ENCODE assay signal across 9 cellular contexts in genomic region chr5:150758534-150759333, GRCh38. TPM values are rescaled to one million over a fixed set of nuclear protein-coding genes. Genes with fewer than 3 reads are reported as not detected.
DNase-seq lines count a peak whose midpoint lies in the region; ATAC-seq and TF ChIP-seq lines count a peak whose summit lies in the region.
"Had no signal": no experiment of that assay in that cellular context is flagged by ENCODE, and none has a peak within 500 bp of the region (broad histone marks: within the 10 kb centered on the region; RNA-seq: fewer than 3 reads in every experiment).

Gene DCTN4, minus strand, starts transcription at chr5:150759017. Its CDS starts 24 bp downstream, at chr5:150758993.

- H3K9me3 Mint-ChIP-seq in activated B cell treated with CpG ODN at 0.5 μM for 24 hours (no peaks in the 10 kb centered on the region), immature natural killer cell (no peaks in the 10 kb centered on the region)
- H3K9me3 Mint-ChIP-seq: activated naive CD4-positive, alpha-beta T cell treated with anti-CD3 and anti-CD28 coated beads, Interleukin-2, amount 50 U/mL, for 24 hours had no signal

- ATAC-seq in GM19025 (IDR thresholded peaks at IDR 0.05; ENCODE audit: low read depth, unreplicated experiment), result peak; percentile 95
- peak; percentile 95 for ATAC-seq in HG03280 (IDR thresholded peaks at IDR 0.05; ENCODE audit: unreplicated experiment)
- ATAC-seq in activated B cell treated with CpG ODN at 0.5 μM for 24 hours (ENCODE audit: low read depth), result peak; percentile 93

- H3K27me3 Mint-ChIP-seq in activated B cell treated with CpG ODN at 0.5 μM for 24 hours, result peaks cover 9% of the 10 kb centered on the region
- H3K27me3 Mint-ChIP-seq in immature natural killer cell (ENCODE audit: low read depth in 3 of 3), result peaks cover 0 to 2% (median 1%) of the 10 kb centered on the region in 3 donors
- H3K27me3 Mint-ChIP-seq: activated naive CD4-positive, alpha-beta T cell treated with anti-CD3 and anti-CD28 coated beads, Interleukin-2, amount 50 U/mL, for 24 hours had no signal

- H3K4me3 Mint-ChIP-seq in activated B cell treated with CpG ODN at 0.5 μM for 24 hours, result no peak within 1 kb of the TSS
- no peak within 1 kb of the TSS for H3K4me3 Mint-ChIP-seq in immature natural killer cell
- H3K4me3 Mint-ChIP-seq: activated naive CD4-positive, alpha-beta T cell treated with anti-CD3 and anti-CD28 coated beads, Interleukin-2, amount 50 U/mL, for 24 hours had no signal

- TF ChIP-seq CTCF in AG09319 (IDR thresholded peaks at IDR 0.05; ENCODE audit: low read depth, low read length), result no peak
- TF ChIP-seq CTCF in activated B cell treated with CpG ODN at 0.5 μM for 24 hours (IDR thresholded peaks at IDR 0.05), result no peak

- H3K27ac Mint-ChIP-seq in activated B cell treated with CpG ODN at 0.5 μM for 24 hours (no peak within 1 kb of the TSS), immature natural killer cell (no peak within 1 kb of the TSS)

- DNase-seq in AG09319 (ENCODE audit: extremely low read depth, low read depth) (peak; percentile 98), NCI-H345 (lab: John Stamatoyannopoulos, UW) (peak; percentile 99), activated B cell treated with CpG ODN at 0.5 μM for 24 hours (peak; percentile 87), immature natural killer cell (peak; percentile 95 to 96 (median 96)), smooth muscle cell of the brain vasculature (ENCODE audit: low read depth, low spot score) (peak; percentile 96)
- DNase-seq in central memory CD4-positive, alpha-beta T cell, result peak; percentile 94

- intact Hi-C loops in activated B cell treated with CpG ODN at 0.5 μM for 24 hours (cut with micrococcal nuclease), result loop anchor here (1.0 to 5.0 kb wide), 6 partner anchors 22 to 1014 kb away; partner anchors contain the start of genes G3BP1 and GM2A

- POLR2A ChIA-PET in activated B cell treated with CpG ODN at 0.5 μM for 24 hours (lab: Charles Lee), result interaction anchor here (0.6 to 2.3 kb wide), 17 partner anchors 18 to 1750 kb away, joined by 3 to 21 read pairs (median 3); partner anchors contain the start of genes CSNK1A1, G3BP1, GM2A and IRGM

- CTCF ChIA-PET in activated B cell treated with CpG ODN at 0.5 μM for 24 hours (lab: Charles Lee), result interaction anchor here (1.4 kb wide), 1 partner anchor 88 kb away, joined by 3 read pairs; the partner anchor contains the start of gene IRGM

- peaks cover 17% of the 10 kb centered on the region for H3K4me1 Mint-ChIP-seq in activated B cell treated with CpG ODN at 0.5 μM for 24 hours
- H3K4me1 Mint-ChIP-seq in immature natural killer cell, result peaks cover 22 to 29% of the 10 kb centered on the region in 2 donors

- peaks cover 28% of the 10 kb centered on the region for H3K36me3 Mint-ChIP-seq in activated B cell treated with CpG ODN at 0.5 μM for 24 hours (ENCODE audit: low read depth)
- H3K36me3 Mint-ChIP-seq in immature natural killer cell, result peaks cover 15 to 21% (median 16%) of the 10 kb centered on the region in 3 donors

RNA-seq across cellular contexts. Expression of gene DCTN4, which starts in this region (rescaled TPM):
- 49.0 and 49.8 TPM in 2 replicates for total RNA-seq in activated B cell treated with CpG ODN at 0.5 μM for 24 hours
- polyA plus RNA-seq in immature natural killer cell, result 10 to 100 TPM in 1 of 3 donors, 1 to 10 TPM in 2; 8.0 to 10.6 (median 9.4) TPM

Comparison
In these comparisons a context has a peak if more than half of its experiments do, and no peak if none do; other contexts are left out.
1. Peak in every context shown above with its lines: DNase-seq and ATAC-seq.